Comparison of ENCODE assay signal across 34 cellular contexts in the genomic region with DNA sequence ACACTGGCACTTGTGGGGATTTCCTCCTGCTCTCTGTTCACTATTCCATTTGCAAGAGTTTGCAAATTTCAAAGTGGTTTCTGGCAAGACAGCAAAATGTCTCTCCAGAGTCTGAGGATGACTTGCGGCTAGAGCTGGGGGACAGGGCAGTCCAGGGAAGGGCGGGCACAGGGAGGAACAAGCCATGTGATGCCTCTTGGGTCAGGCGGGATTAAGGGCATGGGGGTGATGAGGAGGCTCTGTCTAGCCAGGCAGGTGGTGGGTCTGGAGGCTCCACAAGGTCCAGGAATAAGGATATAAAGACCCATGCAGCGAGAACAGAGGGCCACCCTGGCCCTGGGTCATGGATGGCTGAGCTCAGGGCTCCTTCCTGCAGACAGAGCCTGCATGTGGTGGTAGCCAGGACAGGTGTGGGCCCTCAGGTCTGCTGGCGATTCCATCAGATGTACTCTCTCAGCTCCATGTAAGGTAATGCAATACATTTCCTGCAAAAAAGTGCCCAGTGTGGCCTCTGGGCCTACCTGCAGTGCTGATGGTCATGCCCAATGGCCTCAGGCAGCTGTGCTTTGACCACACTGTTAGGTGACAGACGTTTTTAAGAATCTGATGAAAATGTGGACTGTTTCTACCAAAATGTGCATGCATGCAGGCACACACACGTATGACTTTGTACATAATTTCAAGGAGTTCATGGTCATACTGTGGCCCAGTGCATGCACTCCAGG.
"Had no signal": no experiment of that assay in that cellular context is flagged by ENCODE, and none has a peak within 500 bp of the region (broad histone marks: within the 10 kb centered on the region; RNA-seq: fewer than 3 reads in every experiment).

No MANE protein-coding gene starts in this region.

- H3K9me3 ChIP-seq: MG63 had no signal

- H3K4me3 Mint-ChIP-seq: activated CD8-positive, alpha-beta T cell treated with anti-CD3 and anti-CD28 coated beads for 36 hours; activated naive CD8-positive, alpha-beta T cell treated with anti-CD3 and anti-CD28 coated beads for 36 hours; activated T-cell treated with anti-CD3 and anti-CD28 coated beads, Interleukin-2, amount 50 U/mL, for 72 hours; activated T-helper 17 cell treated with anti-CD3 and anti-CD28 coated beads, Interleukin-2, amount 50 U/mL, for 72 hours had no signal

- H3K36me3 ChIP-seq: MG63 had no signal

- DNase-seq: activated CD4-positive, alpha-beta T cell treated with anti-CD3 and anti-CD28 coated beads for 1 hour; activated CD4-positive, alpha-beta T cell treated with anti-CD3 and anti-CD28 coated beads for 48 hours; activated CD4-positive, alpha-beta T cell treated with anti-CD3 and anti-CD28 coated beads, Interleukin-2, amount 50 U/mL, for 4 hours; activated CD4-positive, CD25-positive, alpha-beta regulatory T cell; activated CD8-positive, alpha-beta T cell treated with anti-CD3 and anti-CD28 coated beads for 36 hours; activated effector memory CD4-positive, alpha-beta T cell treated with anti-CD3 and anti-CD28 coated beads, Interleukin-2, amount 50 U/mL, for 16 hours; activated naive CD4-positive, alpha-beta T cell; activated naive CD4-positive, alpha-beta T cell treated with anti-CD3 and anti-CD28 coated beads, Interleukin-2, amount 50 U/mL, for 16 hours; activated naive CD8-positive, alpha-beta T cell treated with anti-CD3 and anti-CD28 coated beads for 36 hours; activated T-cell treated with anti-CD3 and anti-CD28 coated beads, Interleukin-2, amount 50 U/mL, for 1 hour; activated T-cell treated with anti-CD3 and anti-CD28 coated beads, Interleukin-2, amount 50 U/mL, for 72 hours; amniotic stem cell; aorta; Kasumi-1; KG1; MG63; NCI-H1048; NCI-H1105 treated with DMSO at 0.1 percent for 48 hours; NCI-H1436; NCI-H187; NCI-H2029 treated with DMSO at 0.1 percent for 48 hours; NCI-H2107; NCI-H2171 treated with DMSO at 0.1 percent for 48 hours; NCI-H226; NCI-H446 treated with DMSO at 0.1 percent for 48 hours; NCI-H524; PC-9; SIG-M5; T-helper 1 cell; T-helper 2 cell; T-helper 9 cell had no signal

- H2AFZ ChIP-seq: PC-9 had no signal

- H3K9me3 Mint-ChIP-seq: activated CD8-positive, alpha-beta T cell treated with anti-CD3 and anti-CD28 coated beads for 36 hours; activated naive CD8-positive, alpha-beta T cell treated with anti-CD3 and anti-CD28 coated beads for 36 hours; activated T-cell treated with anti-CD3 and anti-CD28 coated beads, Interleukin-2, amount 50 U/mL, for 72 hours; activated T-helper 17 cell treated with anti-CD3 and anti-CD28 coated beads, Interleukin-2, amount 50 U/mL, for 72 hours had no signal

- H3K4me1 Mint-ChIP-seq: activated naive CD8-positive, alpha-beta T cell treated with anti-CD3 and anti-CD28 coated beads for 36 hours; activated T-helper 17 cell treated with anti-CD3 and anti-CD28 coated beads, Interleukin-2, amount 50 U/mL, for 72 hours had no signal

- H3K27me3 ChIP-seq: MG63 had no signal

- H3K27ac Mint-ChIP-seq: activated CD8-positive, alpha-beta T cell treated with anti-CD3 and anti-CD28 coated beads for 36 hours; activated naive CD8-positive, alpha-beta T cell treated with anti-CD3 and anti-CD28 coated beads for 36 hours; activated T-cell treated with anti-CD3 and anti-CD28 coated beads, Interleukin-2, amount 50 U/mL, for 72 hours; activated T-helper 17 cell treated with anti-CD3 and anti-CD28 coated beads, Interleukin-2, amount 50 U/mL, for 72 hours had no signal

- H3K4me2 ChIP-seq: PC-9 had no signal

- H3K27ac ChIP-seq: PC-9, RWPE1, VCaP had no signal

- H3K4me3 ChIP-seq: MG63, PC-9 had no signal

- H3K36me3 Mint-ChIP-seq: activated naive CD8-positive, alpha-beta T cell treated with anti-CD3 and anti-CD28 coated beads for 36 hours had no signal
